1 cellular context compared by ENCODE assay signal in the genomic region with DNA sequence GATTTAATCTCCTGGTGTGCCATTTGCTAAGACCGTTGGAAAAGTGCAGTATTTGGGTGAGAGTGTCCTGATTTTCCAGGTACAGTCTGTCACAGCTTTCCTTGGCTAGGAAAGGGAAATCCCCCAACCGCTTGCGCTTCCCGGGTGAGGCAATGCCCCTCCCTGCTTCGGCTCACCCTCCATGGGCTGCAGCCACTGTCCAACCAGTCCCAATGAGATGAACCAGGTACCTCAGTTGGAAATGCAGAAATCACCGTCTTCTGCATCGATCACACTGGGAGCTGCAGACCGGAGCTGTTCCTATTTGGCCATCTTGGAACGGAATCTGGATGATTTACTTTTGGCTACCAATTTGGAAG.
TF ChIP-seq lines count a peak whose summit lies in the region.

No MANE protein-coding gene starts in this region.

TF ChIP-seq in HepG2, 621 proteins besides CTCF, POLR2A, EP300 and RAD21:
- TF ChIP-seq, protein P1, sequence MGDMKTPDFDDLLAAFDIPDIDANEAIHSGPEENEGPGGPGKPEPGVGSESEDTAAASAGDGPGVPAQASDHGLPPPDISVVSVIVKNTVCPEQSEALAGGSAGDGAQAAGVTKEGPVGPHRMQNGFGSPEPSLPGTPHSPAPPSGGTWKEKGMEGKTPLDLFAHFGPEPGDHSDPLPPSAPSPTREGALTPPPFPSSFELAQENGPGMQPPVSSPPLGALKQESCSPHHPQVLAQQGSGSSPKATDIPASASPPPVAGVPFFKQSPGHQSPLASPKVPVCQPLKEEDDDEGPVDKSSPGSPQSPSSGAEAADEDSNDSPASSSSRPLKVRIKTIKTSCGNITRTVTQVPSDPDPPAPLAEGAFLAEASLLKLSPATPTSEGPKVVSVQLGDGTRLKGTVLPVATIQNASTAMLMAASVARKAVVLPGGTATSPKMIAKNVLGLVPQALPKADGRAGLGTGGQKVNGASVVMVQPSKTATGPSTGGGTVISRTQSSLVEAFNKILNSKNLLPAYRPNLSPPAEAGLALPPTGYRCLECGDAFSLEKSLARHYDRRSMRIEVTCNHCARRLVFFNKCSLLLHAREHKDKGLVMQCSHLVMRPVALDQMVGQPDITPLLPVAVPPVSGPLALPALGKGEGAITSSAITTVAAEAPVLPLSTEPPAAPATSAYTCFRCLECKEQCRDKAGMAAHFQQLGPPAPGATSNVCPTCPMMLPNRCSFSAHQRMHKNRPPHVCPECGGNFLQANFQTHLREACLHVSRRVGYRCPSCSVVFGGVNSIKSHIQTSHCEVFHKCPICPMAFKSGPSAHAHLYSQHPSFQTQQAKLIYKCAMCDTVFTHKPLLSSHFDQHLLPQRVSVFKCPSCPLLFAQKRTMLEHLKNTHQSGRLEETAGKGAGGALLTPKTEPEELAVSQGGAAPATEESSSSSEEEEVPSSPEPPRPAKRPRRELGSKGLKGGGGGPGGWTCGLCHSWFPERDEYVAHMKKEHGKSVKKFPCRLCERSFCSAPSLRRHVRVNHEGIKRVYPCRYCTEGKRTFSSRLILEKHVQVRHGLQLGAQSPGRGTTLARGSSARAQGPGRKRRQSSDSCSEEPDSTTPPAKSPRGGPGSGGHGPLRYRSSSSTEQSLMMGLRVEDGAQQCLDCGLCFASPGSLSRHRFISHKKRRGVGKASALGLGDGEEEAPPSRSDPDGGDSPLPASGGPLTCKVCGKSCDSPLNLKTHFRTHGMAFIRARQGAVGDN (CRISPR knock-in tag; IDR thresholded peaks at IDR 0.05) = peak; percentile 22; the same call in 1 of the 2 replicates
- TF ChIP-seq, protein P2, sequence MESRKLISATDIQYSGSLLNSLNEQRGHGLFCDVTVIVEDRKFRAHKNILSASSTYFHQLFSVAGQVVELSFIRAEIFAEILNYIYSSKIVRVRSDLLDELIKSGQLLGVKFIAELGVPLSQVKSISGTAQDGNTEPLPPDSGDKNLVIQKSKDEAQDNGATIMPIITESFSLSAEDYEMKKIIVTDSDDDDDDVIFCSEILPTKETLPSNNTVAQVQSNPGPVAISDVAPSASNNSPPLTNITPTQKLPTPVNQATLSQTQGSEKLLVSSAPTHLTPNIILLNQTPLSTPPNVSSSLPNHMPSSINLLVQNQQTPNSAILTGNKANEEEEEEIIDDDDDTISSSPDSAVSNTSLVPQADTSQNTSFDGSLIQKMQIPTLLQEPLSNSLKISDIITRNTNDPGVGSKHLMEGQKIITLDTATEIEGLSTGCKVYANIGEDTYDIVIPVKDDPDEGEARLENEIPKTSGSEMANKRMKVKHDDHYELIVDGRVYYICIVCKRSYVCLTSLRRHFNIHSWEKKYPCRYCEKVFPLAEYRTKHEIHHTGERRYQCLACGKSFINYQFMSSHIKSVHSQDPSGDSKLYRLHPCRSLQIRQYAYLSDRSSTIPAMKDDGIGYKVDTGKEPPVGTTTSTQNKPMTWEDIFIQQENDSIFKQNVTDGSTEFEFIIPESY (CRISPR knock-in tag; IDR thresholded peaks at IDR 0.05) = peak; percentile 66; the same call in 1 of the 2 replicates
- TF ChIP-seq ZBTB38 (CRISPR knock-in tag; IDR thresholded peaks at IDR 0.05) = peak; percentile 76; the same call in 1 of the 2 replicates
- TF ChIP-seq HOXA3 (CRISPR knock-in tag; IDR thresholded peaks at IDR 0.05) = peak; percentile 7; the same call in 1 of the 2 replicates
- TF ChIP-seq, protein P3, sequence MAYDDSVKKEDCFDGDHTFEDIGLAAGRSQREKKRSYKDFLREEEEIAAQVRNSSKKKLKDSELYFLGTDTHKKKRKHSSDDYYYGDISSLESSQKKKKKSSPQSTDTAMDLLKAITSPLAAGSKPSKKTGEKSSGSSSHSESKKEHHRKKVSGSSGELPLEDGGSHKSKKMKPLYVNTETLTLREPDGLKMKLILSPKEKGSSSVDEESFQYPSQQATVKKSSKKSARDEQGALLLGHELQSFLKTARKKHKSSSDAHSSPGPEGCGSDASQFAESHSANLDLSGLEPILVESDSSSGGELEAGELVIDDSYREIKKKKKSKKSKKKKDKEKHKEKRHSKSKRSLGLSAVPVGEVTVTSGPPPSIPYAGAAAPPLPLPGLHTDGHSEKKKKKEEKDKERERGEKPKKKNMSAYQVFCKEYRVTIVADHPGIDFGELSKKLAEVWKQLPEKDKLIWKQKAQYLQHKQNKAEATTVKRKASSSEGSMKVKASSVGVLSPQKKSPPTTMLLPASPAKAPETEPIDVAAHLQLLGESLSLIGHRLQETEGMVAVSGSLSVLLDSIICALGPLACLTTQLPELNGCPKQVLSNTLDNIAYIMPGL (CRISPR knock-in tag; IDR thresholded peaks at IDR 0.05; ENCODE audit: borderline replicate concordance in 1 of 2, low read depth in 1 of 2) = 0 out of 4 replicates have a peak, but pooled peaks of 1 of the 2 experiments have one; percentile 3
- TF ChIP-seq KDM2A (CRISPR knock-in tag; IDR thresholded peaks at IDR 0.05; ENCODE audit: borderline replicate concordance, low read depth) = 0 out of 2 replicates have a peak, but pooled peaks have one; percentile 27
